In the genomic region with DNA sequence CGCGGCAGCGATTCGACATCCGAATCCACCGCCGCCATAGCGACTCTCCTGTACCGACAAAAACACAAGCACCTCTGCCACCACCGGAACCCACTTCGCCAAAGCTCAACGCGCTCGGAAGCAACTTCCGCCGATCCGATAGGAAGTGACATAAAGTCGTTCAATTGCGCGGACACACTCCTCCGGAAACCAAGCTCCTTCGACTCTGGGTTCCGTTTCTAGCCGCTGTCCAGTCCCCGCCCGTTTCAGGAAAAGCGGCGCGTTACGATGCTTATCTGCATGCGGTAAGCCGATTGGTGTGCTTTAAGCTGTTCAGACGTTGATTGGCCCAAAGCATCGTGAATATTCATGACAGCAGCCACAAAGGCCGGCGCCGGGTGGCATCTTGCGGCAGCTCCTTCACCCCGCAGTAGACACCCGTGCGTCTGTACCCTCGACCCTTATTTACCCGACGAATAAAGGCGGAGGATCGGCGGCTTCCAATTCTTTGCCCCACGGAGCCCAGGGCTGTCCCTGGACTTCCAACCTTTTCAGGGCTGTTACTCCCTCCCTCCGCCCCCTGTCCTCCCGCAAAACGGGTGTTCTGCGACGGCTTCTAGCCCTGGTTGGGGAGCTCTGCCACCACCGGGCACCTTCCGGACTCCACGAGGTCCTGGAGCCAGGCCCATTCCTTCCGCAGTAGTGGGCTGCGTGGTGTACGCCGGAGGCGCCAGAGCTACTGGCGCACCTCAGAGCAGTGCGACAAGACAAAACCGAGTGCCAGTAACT, we compare ENCODE assay signal across 8 cellular contexts. TPM values are rescaled to one million over a fixed set of nuclear protein-coding genes. Genes with fewer than 3 reads are reported as not detected.
DNase-seq lines count a peak whose midpoint lies in the region; ATAC-seq and TF ChIP-seq lines count a peak whose summit lies in the region.

A gene with protein sequence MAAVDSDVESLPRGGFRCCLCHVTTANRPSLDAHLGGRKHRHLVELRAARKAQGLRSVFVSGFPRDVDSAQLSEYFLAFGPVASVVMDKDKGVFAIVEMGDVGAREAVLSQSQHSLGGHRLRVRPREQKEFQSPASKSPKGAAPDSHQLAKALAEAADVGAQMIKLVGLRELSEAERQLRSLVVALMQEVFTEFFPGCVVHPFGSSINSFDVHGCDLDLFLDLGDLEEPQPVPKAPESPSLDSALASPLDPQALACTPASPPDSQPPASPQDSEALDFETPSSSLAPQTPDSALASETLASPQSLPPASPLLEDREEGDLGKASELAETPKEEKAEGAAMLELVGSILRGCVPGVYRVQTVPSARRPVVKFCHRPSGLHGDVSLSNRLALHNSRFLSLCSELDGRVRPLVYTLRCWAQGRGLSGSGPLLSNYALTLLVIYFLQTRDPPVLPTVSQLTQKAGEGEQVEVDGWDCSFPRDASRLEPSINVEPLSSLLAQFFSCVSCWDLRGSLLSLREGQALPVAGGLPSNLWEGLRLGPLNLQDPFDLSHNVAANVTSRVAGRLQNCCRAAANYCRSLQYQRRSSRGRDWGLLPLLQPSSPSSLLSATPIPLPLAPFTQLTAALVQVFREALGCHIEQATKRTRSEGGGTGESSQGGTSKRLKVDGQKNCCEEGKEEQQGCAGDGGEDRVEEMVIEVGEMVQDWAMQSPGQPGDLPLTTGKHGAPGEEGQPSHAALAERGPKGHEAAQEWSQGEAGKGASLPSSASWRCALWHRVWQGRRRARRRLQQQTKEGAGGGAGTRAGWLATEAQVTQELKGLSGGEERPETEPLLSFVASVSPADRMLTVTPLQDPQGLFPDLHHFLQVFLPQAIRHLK (minus strand): TSS at position 76 of the 768 bp plus-strand sequence. CDS start 38 bp downstream, at position 38.

- H3K27me3 Mint-ChIP-seq in activated T-cell treated with anti-CD3 and anti-CD28 coated beads, Interleukin-2, amount 50 U/mL, for 24 hours, result no peaks in the 10 kb centered on the region

- peak within 1 kb of the TSS; percentile 87 for H3K9ac ChIP-seq in mucosa of stomach (ENCODE audit: low read length)

- WGBS in esophagus, 2 donors, result 0% methylated on average over 64 of the region's 64 CpGs

- H3K27ac Mint-ChIP-seq in activated T-cell treated with anti-CD3 and anti-CD28 coated beads, Interleukin-2, amount 50 U/mL, for 24 hours, result peak within 1 kb of the TSS; percentile 97

- H3K9me3 ChIP-seq in esophagus (ENCODE audit: control insufficient read depth in 2 of 2, insufficient read depth in 1 of 2, low read depth in 1 of 2, low read length in 1 of 2), result no peaks in the 10 kb centered on the region
- no peaks in the 10 kb centered on the region for H3K9me3 ChIP-seq in mucosa of stomach (ENCODE audit: control insufficient read depth, low read length)

- peak within 1 kb of the TSS; percentile 93 to 99 for H3K27ac ChIP-seq in esophagus (ENCODE audit: low read depth in 2 of 2, low read length in 1 of 2)

- in situ Hi-C loops in KBM-7 (cut with MboI; ENCODE audit: low pct_unique_long_range_greater_than_20kb, low sequenced_read_pairs), result no loop called here

- peak within 1 kb of the TSS; percentile 97 for H3K4me3 Mint-ChIP-seq in activated T-cell treated with anti-CD3 and anti-CD28 coated beads, Interleukin-2, amount 50 U/mL, for 24 hours

- H3K4me1 Mint-ChIP-seq in activated T-cell treated with anti-CD3 and anti-CD28 coated beads, Interleukin-2, amount 50 U/mL, for 24 hours (ENCODE audit: low read depth), result peaks cover 58% of the 10 kb centered on the region

- H3K36me3 Mint-ChIP-seq in activated T-cell treated with anti-CD3 and anti-CD28 coated beads, Interleukin-2, amount 50 U/mL, for 24 hours (ENCODE audit: low read depth), result peaks cover 91% of the 10 kb centered on the region

- H3K27me3 ChIP-seq in esophagus (ENCODE audit: control insufficient read depth in 1 of 2, insufficient read depth in 2 of 2, low read length in 2 of 2) (no peaks in the 10 kb centered on the region), mucosa of stomach (ENCODE audit: control insufficient read depth, insufficient read depth, low read length) (no peaks in the 10 kb centered on the region)

- peak; percentile 80 for ATAC-seq in GM21717 (IDR thresholded peaks at IDR 0.05; ENCODE audit: unreplicated experiment)

- H3K9me3 Mint-ChIP-seq in activated T-cell treated with anti-CD3 and anti-CD28 coated beads, Interleukin-2, amount 50 U/mL, for 24 hours, result no peaks in the 10 kb centered on the region

- peaks cover 9 to 32% of the 10 kb centered on the region in 2 donors for H3K36me3 ChIP-seq in esophagus (ENCODE audit: control insufficient read depth in 2 of 2, insufficient read depth in 2 of 2, low read length in 1 of 2)
- H3K36me3 ChIP-seq in mucosa of stomach (ENCODE audit: control insufficient read depth, insufficient read depth, low read length), result peaks cover 15% of the 10 kb centered on the region

- H3K4me1 ChIP-seq in esophagus (ENCODE audit: control insufficient read depth in 2 of 2, insufficient read depth in 2 of 2, low read length in 1 of 2), result peaks cover 2 to 4% of the 10 kb centered on the region in 2 donors
- peaks cover 22% of the 10 kb centered on the region for H3K4me1 ChIP-seq in mucosa of stomach (ENCODE audit: control insufficient read depth, insufficient read depth, low read length)

- H3K4me3 ChIP-seq in esophagus (ENCODE audit: low read depth in 1 of 2, low read length in 2 of 2) (peak within 1 kb of the TSS; percentile 62 to 93), mucosa of stomach (ENCODE audit: low read length) (peak within 1 kb of the TSS; percentile 56)

- DNase-seq in DMS153 treated with DMSO at 0.1 percent for 48 hours (lab: John Stamatoyannopoulos, UW; ENCODE audit: unreplicated experiment), result peak; percentile 97
- peak; percentile 100 for DNase-seq in KBM-7
- DNase-seq in activated T-cell treated with anti-CD3 and anti-CD28 coated beads, Interleukin-2, amount 50 U/mL, for 24 hours, result peak; percentile 94
- DNase-seq in stimulated activated CD8-positive, alpha-beta memory T cell treated with anti-CD3 and anti-CD28 coated beads, Interleukin-7, amount 100 ng/mL, for 1 hour (ENCODE audit: low read depth in 2 of 2), result peak; percentile 89

TF ChIP-seq in PFSK-1, 5 proteins besides CTCF, POLR2A, EP300 and RAD21:
- TF ChIP-seq POLR2AphosphoS5 (IDR thresholded peaks at IDR 0.05; ENCODE audit: low read depth, low read length) (peak; percentile 99), TAF1 (IDR thresholded peaks at IDR 0.05; ENCODE audit: borderline replicate concordance, insufficient read depth, low read length) (peak; percentile 98), SIN3A (IDR thresholded peaks at IDR 0.05; ENCODE audit: borderline replicate concordance, insufficient read depth, low read length) (peak; percentile 93; the same call in 1 of the 2 replicates), FOXP2 (optimal IDR thresholded peaks at IDR 0.05; ENCODE audit: borderline replicate concordance, extremely low read depth, extremely low read length, insufficient read depth) (peak; percentile 87)
- TF ChIP-seq, protein P1, sequence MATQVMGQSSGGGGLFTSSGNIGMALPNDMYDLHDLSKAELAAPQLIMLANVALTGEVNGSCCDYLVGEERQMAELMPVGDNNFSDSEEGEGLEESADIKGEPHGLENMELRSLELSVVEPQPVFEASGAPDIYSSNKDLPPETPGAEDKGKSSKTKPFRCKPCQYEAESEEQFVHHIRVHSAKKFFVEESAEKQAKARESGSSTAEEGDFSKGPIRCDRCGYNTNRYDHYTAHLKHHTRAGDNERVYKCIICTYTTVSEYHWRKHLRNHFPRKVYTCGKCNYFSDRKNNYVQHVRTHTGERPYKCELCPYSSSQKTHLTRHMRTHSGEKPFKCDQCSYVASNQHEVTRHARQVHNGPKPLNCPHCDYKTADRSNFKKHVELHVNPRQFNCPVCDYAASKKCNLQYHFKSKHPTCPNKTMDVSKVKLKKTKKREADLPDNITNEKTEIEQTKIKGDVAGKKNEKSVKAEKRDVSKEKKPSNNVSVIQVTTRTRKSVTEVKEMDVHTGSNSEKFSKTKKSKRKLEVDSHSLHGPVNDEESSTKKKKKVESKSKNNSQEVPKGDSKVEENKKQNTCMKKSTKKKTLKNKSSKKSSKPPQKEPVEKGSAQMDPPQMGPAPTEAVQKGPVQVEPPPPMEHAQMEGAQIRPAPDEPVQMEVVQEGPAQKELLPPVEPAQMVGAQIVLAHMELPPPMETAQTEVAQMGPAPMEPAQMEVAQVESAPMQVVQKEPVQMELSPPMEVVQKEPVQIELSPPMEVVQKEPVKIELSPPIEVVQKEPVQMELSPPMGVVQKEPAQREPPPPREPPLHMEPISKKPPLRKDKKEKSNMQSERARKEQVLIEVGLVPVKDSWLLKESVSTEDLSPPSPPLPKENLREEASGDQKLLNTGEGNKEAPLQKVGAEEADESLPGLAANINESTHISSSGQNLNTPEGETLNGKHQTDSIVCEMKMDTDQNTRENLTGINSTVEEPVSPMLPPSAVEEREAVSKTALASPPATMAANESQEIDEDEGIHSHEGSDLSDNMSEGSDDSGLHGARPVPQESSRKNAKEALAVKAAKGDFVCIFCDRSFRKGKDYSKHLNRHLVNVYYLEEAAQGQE (IDR thresholded peaks at IDR 0.05; ENCODE audit: insufficient read depth in 1 of 2, low read depth in 2 of 2, low read length in 2 of 2), result peak; percentile 74 to 88
TF ChIP-seq in PFSK-1: peak in this region for 5.

RNA-seq across cellular contexts. Expression of the gene that starts here (rescaled TPM):
- polyA plus RNA-seq in PFSK-1 (2012; ENCODE audit: insufficient read length, low read depth), result 18.3 TPM
- polyA plus RNA-seq in esophagus, result 10 to 100 TPM in 1 of 2 donors, 1 to 10 TPM in 1; 9.0 to 15.2 TPM

Comparison
In these comparisons a context has a peak if more than half of its experiments do, and no peak if none do; other contexts are left out.
1. Peak in every context shown above with its lines: DNase-seq, ATAC-seq, H3K4me3 ChIP-seq and H3K27ac ChIP-seq.